Comparison of ENCODE assay signal across 1 cellular context in the genomic region with DNA sequence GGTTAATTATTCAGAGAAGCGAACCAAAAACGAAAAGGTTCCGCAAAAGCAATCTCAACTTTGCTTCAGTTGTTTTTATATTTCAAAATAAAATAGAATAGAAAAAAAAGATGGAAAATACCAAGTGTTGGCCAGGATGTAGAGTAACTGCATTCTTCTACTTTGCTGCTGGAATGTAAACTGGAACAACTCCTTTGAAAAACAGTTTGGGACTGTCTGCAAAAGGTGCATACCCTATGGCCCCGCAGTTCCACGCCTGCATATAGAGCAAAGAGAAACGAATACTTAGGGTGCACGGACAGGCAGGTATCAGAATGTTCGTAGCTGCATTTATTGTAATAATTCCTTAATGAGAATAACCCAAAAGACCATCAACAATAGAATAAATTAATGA.
TF ChIP-seq lines count a peak whose summit lies in the region.

No MANE protein-coding gene starts in this region.

TF ChIP-seq in A549, 52 proteins besides CTCF, POLR2A, EP300 and RAD21 (continued from another document):
- no peak for TF ChIP-seq ATOH8 (CRISPR knock-in tag; IDR thresholded peaks at IDR 0.05; ENCODE audit: low read depth)
- TF ChIP-seq FOSB (CRISPR knock-in tag; IDR thresholded peaks at IDR 0.05): no peak
